In the genomic region with DNA sequence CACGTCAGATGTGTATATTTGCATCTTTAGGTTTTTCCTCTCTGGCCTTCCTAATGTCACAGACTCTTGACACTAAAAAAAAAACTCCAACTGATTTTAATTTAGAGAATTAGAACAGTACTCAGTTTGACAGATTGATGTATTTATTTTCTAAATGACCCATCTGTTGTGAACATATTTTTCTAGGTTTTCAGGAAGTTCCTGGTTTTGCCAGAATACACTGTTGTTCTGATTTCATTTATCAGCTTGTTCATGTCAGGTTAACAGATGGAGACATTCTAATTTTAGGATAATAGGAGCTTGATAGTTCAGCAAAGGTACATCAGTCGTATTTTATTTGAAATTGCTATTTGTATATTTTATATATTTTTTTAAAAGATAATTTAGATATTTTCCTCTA, we compare ENCODE assay signal across 22 cellular contexts.
"Had no signal": no experiment of that assay in that cellular context is flagged by ENCODE, and none has a peak within 500 bp of the region (broad histone marks: within the 10 kb centered on the region; RNA-seq: fewer than 3 reads in every experiment).

No MANE protein-coding gene starts in this region.

- DNase-seq: dorsolateral prefrontal cortex; effector CD4-positive, alpha-beta T cell; foreskin fibroblast; gastrocnemius medialis; head of caudate nucleus; left ventricle myocardium superior; lower lobe of right lung; naive thymus-derived CD8-positive, alpha-beta T cell; nephron progenitor cell; occipital lobe; ovary; right lobe of liver; small intestine; stimulated activated CD4-positive, alpha-beta T cell treated with anti-CD3 and anti-CD28 coated beads, Interleukin-15, amount 100 ng/mL, for 24 hours; stimulated activated CD4-positive, alpha-beta T cell treated with anti-CD3 and anti-CD28 coated beads, Interleukin-2, amount 100 ng/mL, for 48 hours; stimulated activated naive B cell treated with anti-CD40 and anti-IgM and Interleukin-4, amounts not matched to agents 10 μg/mL and 1 μg/mL and 100 μg/mL, for 72 hours; transverse colon; upper lobe of right lung; uterus had no signal

- H3K27ac ChIP-seq: dorsolateral prefrontal cortex, gastrocnemius medialis, hepatocyte, lower lobe of right lung, ovary, right lobe of liver, thoracic aorta, transverse colon, upper lobe of right lung, uterus had no signal

- H3K27me3 ChIP-seq: dorsolateral prefrontal cortex, gastrocnemius medialis, hepatocyte, ovary, right lobe of liver, transverse colon, upper lobe of right lung, uterus had no signal

- H2AFZ ChIP-seq: hepatocyte had no signal

- H3K4me1 Mint-ChIP-seq: nephron progenitor cell had no signal

- H3K9me3 ChIP-seq: gastrocnemius medialis, lower lobe of right lung, ovary, right lobe of liver, thoracic aorta, transverse colon, upper lobe of right lung, uterus had no signal

- H3K4me3 Mint-ChIP-seq: naive thymus-derived CD8-positive, alpha-beta T cell; nephron progenitor cell; stimulated activated naive B cell treated with anti-CD40 and anti-IgM and Interleukin-4, amounts not matched to agents 10 μg/mL and 1 μg/mL and 100 μg/mL, for 72 hours; stimulated activated naive CD8-positive, alpha-beta T cell treated with anti-CD3 and anti-CD28 coated beads, Interleukin-15, Interleukin-2, amounts not matched to agents 100 ng/mL and 50 ng/mL, for 24 hours had no signal

- H3K27me3 Mint-ChIP-seq: stimulated activated naive B cell treated with anti-CD40 and anti-IgM and Interleukin-4, amounts not matched to agents 10 μg/mL and 1 μg/mL and 100 μg/mL, for 72 hours; stimulated activated naive CD8-positive, alpha-beta T cell treated with anti-CD3 and anti-CD28 coated beads, Interleukin-15, Interleukin-2, amounts not matched to agents 100 ng/mL and 50 ng/mL, for 24 hours had no signal

- H3K4me3 ChIP-seq: dorsolateral prefrontal cortex, gastrocnemius medialis, hepatocyte, lower lobe of right lung, ovary, right lobe of liver, thoracic aorta, transverse colon, upper lobe of right lung, uterus had no signal

- H3K9me3 Mint-ChIP-seq: naive thymus-derived CD8-positive, alpha-beta T cell; nephron progenitor cell; stimulated activated naive B cell treated with anti-CD40 and anti-IgM and Interleukin-4, amounts not matched to agents 10 μg/mL and 1 μg/mL and 100 μg/mL, for 72 hours; stimulated activated naive CD8-positive, alpha-beta T cell treated with anti-CD3 and anti-CD28 coated beads, Interleukin-15, Interleukin-2, amounts not matched to agents 100 ng/mL and 50 ng/mL, for 24 hours had no signal

- H3K4me2 ChIP-seq: hepatocyte had no signal

- H3K27ac Mint-ChIP-seq: nephron progenitor cell; stimulated activated naive B cell treated with anti-CD40 and anti-IgM and Interleukin-4, amounts not matched to agents 10 μg/mL and 1 μg/mL and 100 μg/mL, for 72 hours; stimulated activated naive CD8-positive, alpha-beta T cell treated with anti-CD3 and anti-CD28 coated beads, Interleukin-15, Interleukin-2, amounts not matched to agents 100 ng/mL and 50 ng/mL, for 24 hours had no signal

- ATAC-seq: gastrocnemius medialis; left ventricle myocardium superior; lower lobe of right lung; naive thymus-derived CD8-positive, alpha-beta T cell; right lobe of liver; stimulated activated naive B cell treated with anti-CD40 and anti-IgM and Interleukin-4, amounts not matched to agents 10 μg/mL and 1 μg/mL and 100 μg/mL, for 72 hours; upper lobe of right lung had no signal

- H3K36me3 Mint-ChIP-seq: stimulated activated naive B cell treated with anti-CD40 and anti-IgM and Interleukin-4, amounts not matched to agents 10 μg/mL and 1 μg/mL and 100 μg/mL, for 72 hours had no signal

- H3K36me3 ChIP-seq: gastrocnemius medialis, lower lobe of right lung, ovary, right lobe of liver, thoracic aorta, transverse colon, uterus had no signal

- H3K4me1 ChIP-seq: gastrocnemius medialis, lower lobe of right lung, right lobe of liver, transverse colon, upper lobe of right lung, uterus had no signal
